ENCODE assay signal across 1 cellular context in the genomic region with DNA sequence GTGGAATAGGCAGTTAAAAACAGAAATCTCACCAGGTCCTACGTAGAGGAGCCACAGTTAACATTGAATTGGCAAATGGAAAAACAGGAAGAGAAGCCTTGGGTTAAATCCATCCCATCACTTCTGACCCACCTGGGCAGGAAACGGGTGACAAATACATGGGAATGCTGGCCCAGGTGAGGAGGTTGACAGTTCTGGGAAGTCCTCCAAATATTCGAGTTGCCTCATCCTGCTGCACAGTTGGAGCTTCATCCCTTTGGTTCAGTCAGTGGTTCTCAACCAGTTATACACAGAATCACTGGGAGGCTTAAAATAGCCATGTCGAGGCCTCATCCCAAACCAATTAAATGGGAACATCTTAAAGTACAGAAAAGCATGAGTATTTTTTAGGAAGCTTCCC.
TF ChIP-seq lines count a peak whose summit lies in the region.

No MANE protein-coding gene starts in this region.

TF ChIP-seq in HepG2, 621 proteins besides CTCF, POLR2A, EP300 and RAD21:
- TF ChIP-seq, protein P1, sequence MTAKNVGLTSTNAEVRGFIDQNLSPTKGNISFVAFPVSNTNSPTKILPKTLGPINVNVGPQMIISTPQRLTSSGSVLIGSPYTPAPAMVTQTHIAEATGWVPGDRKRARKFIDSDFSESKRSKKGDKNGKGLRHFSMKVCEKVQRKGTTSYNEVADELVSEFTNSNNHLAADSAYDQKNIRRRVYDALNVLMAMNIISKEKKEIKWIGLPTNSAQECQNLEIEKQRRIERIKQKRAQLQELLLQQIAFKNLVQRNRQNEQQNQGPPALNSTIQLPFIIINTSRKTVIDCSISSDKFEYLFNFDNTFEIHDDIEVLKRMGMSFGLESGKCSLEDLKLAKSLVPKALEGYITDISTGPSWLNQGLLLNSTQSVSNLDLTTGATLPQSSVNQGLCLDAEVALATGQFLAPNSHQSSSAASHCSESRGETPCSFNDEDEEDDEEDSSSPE (CRISPR knock-in tag; IDR thresholded peaks at IDR 0.05), result no peak
- TF ChIP-seq PAWR (CRISPR knock-in tag; IDR thresholded peaks at IDR 0.05; ENCODE audit: borderline replicate concordance), result no peak
- TF ChIP-seq ZNF124 (CRISPR knock-in tag; IDR thresholded peaks at IDR 0.05), result no peak
- no peak for TF ChIP-seq ZMAT3 (CRISPR knock-in tag; conservative IDR thresholded peaks at IDR 0.05)
- no peak for TF ChIP-seq NR3C1 (CRISPR knock-in tag; IDR thresholded peaks at IDR 0.05)
- no peak for TF ChIP-seq DNMT3B (CRISPR knock-in tag; conservative IDR thresholded peaks at IDR 0.05)
- TF ChIP-seq ZSCAN21 (CRISPR knock-in tag; IDR thresholded peaks at IDR 0.05; ENCODE audit: borderline replicate concordance), result no peak
- TF ChIP-seq, protein P2, sequence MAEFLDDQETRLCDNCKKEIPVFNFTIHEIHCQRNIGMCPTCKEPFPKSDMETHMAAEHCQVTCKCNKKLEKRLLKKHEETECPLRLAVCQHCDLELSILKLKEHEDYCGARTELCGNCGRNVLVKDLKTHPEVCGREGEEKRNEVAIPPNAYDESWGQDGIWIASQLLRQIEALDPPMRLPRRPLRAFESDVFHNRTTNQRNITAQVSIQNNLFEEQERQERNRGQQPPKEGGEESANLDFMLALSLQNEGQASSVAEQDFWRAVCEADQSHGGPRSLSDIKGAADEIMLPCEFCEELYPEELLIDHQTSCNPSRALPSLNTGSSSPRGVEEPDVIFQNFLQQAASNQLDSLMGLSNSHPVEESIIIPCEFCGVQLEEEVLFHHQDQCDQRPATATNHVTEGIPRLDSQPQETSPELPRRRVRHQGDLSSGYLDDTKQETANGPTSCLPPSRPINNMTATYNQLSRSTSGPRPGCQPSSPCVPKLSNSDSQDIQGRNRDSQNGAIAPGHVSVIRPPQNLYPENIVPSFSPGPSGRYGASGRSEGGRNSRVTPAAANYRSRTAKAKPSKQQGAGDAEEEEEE (CRISPR knock-in tag; IDR thresholded peaks at IDR 0.05; ENCODE audit: borderline replicate concordance), result no peak
- no peak for TF ChIP-seq SMARCC2 (IDR thresholded peaks at IDR 0.05)
- TF ChIP-seq ZBTB3 (CRISPR knock-in tag; IDR thresholded peaks at IDR 0.05; ENCODE audit: borderline replicate concordance, low read depth), result no peak
TF ChIP-seq in HepG2: peak in this region for 0.
